ENCODE assay signal across 13 cellular contexts in genomic region chr1:198549863-198550262, GRCh38. TPM values are rescaled to one million over a fixed set of nuclear protein-coding genes. Genes with fewer than 3 reads are reported as not detected.
A peak's percentile ranks its signal among the peaks of the same experiment; 100 is the strongest.
DNase-seq lines count a peak whose midpoint lies in the region; ATAC-seq, FAIRE-seq and TF ChIP-seq lines count a peak whose summit lies in the region.
"Had no signal": no experiment of that assay in that cellular context is flagged by ENCODE, and none has a peak within 500 bp of the region (broad histone marks: within the 10 kb centered on the region; RNA-seq: fewer than 3 reads in every experiment).

No MANE protein-coding gene starts in this region.

- H3K36me3 Mint-ChIP-seq in nephron progenitor cell (ENCODE audit: low read depth) = no peaks in the 10 kb centered on the region

- H3K27ac Mint-ChIP-seq in nephron progenitor cell = no peak overlapping the region

- peaks cover 4% of the 10 kb centered on the region for H3K27me3 Mint-ChIP-seq in nephron progenitor cell (ENCODE audit: low read depth, poor library complexity)

- H3K9me3 Mint-ChIP-seq in nephron progenitor cell = no peaks in the 10 kb centered on the region

- no peak for DNase-seq in GM12891 (ENCODE audit: insufficient read length, low spot score)
- no peak for DNase-seq in OCI-LY7 (ENCODE audit: low spot score)
- no peak for DNase-seq in NCI-H1417 (lab: John Stamatoyannopoulos, UW)
- no peak for DNase-seq in ACHN
- DNase-seq in nephron progenitor cell = no peak
- no peak for DNase-seq in stimulated activated CD4-positive, alpha-beta T cell treated with anti-CD3 and anti-CD28 coated beads, Interleukin-4, amount 100 ng/mL, for 4 hours
- DNase-seq: left ventricle myocardium superior, NCI-H1048, RPMI8226 had no signal

- H3K4me1 ChIP-seq in OCI-LY7 (ENCODE audit: insufficient read depth, low read length, poor library complexity, severe bottlenecking) = peaks cover 25% of the 10 kb centered on the region

- no peak for TF ChIP-seq CTCF in OCI-LY7 (conservative IDR thresholded peaks at IDR 0.05; ENCODE audit: low read length)
- TF ChIP-seq CTCF in nephron progenitor cell (IDR thresholded peaks at IDR 0.05) = no peak

- CTCF ChIA-PET in OCI-LY7 (lab: Charles Lee; ENCODE audit: unreplicated experiment) = no interaction called here

- intact Hi-C loops in OCI-LY7 (cut with micrococcal nuclease; ENCODE audit: unreplicated experiment) = no loop called here

- BruUV-seq in OCI-LY7 (replicated peaks; lab: Mats Ljungman, UMichigan) = no TSS peak

- peak overlapping the region; percentile 17; the same call in 1 of the 2 replicates for H2AFZ ChIP-seq in OCI-LY7 (ENCODE audit: low read length)

- peak; percentile 84 for FAIRE-seq in GM12891 (lab: Jason Lieb, UNC)

- H3K9me3 ChIP-seq in OCI-LY7 (ENCODE audit: low read length) = peaks cover 8% of the 10 kb centered on the region; the same call in 1 of the 2 replicates

- no peak for TF ChIP-seq POLR2A in GM12891 (IDR thresholded peaks at IDR 0.05; ENCODE audit: low read depth, low read length)

- no peaks in the 10 kb centered on the region for H3K79me2 ChIP-seq in OCI-LY7 (ENCODE audit: insufficient read depth, low read depth, low read length)

- peak overlapping the region; percentile 18; the same call in 1 of the 2 replicates for H3K4me2 ChIP-seq in OCI-LY7 (ENCODE audit: low read length)

- no peak overlapping the region for H3K4me3 Mint-ChIP-seq in nephron progenitor cell

- H3K27ac ChIP-seq in OCI-LY7 (ENCODE audit: low read depth, low read length, poor library complexity, severe bottlenecking) = no peak overlapping the region

- H3K36me3 ChIP-seq in OCI-LY7 (ENCODE audit: insufficient read depth, low read length) = no peaks in the 10 kb centered on the region

- no peaks in the 10 kb centered on the region for H3K4me1 Mint-ChIP-seq in nephron progenitor cell

- no peaks in the 10 kb centered on the region for H4K20me1 ChIP-seq in OCI-LY7 (ENCODE audit: insufficient read depth, low read length)

- no peaks in the 10 kb centered on the region for H3K9me2 ChIP-seq in OCI-LY7 (ENCODE audit: insufficient read depth, low read length)

- H3K4me3 ChIP-seq in OCI-LY7 (ENCODE audit: low read depth, low read length, poor library complexity, severe bottlenecking) = no peak overlapping the region

- POLR2A ChIA-PET in OCI-LY7 (lab: Charles Lee) = interaction anchor here (0.6 to 1.7 kb wide), 8 partner anchors 9 to 147 kb away, joined by 3 to 9 read pairs (median 3); partner anchors contain the start of gene ATP6V1G3

- ATAC-seq in GM19372 (IDR thresholded peaks at IDR 0.05; ENCODE audit: low read depth, unreplicated experiment) = peak; percentile 60
- peak; percentile 95 for ATAC-seq in HG02938 (IDR thresholded peaks at IDR 0.05; ENCODE audit: unreplicated experiment)
- ATAC-seq: left ventricle myocardium superior had no signal

- in situ Hi-C loops in ACHN (cut with HindIII; ENCODE audit: low pct_ligation_motif_present, low pct_unique_long_range_greater_than_20kb, low sequenced_read_pairs) = no loop called here

TF ChIP-seq in GM12891, 5 proteins besides CTCF, POLR2A, EP300 and RAD21:
- peak; percentile 90 for TF ChIP-seq SPI1 (IDR thresholded peaks at IDR 0.05; ENCODE audit: low read depth, low read length)
- no peak for TF ChIP-seq POLR2AphosphoS5 (IDR thresholded peaks at IDR 0.05; ENCODE audit: low read depth, low read length)
- TF ChIP-seq PAX5 (IDR thresholded peaks at IDR 0.05; ENCODE audit: insufficient read depth, low read length, severe bottlenecking) = no peak
- TF ChIP-seq TAF1 (IDR thresholded peaks at IDR 0.05; ENCODE audit: low read depth, low read length) = no peak

RNA-seq across cellular contexts. Expression of gene ATP6V1G3, which starts 9.4 kb away (rescaled TPM):
- not detected for polyA plus RNA-seq in GM12891 (2012; ENCODE audit: low read depth, missing spikeins)
- total RNA-seq in OCI-LY7 (2014; rRNA removed; shearing (Covaris generic)) = 0.66 TPM in 1 of 2 replicates, not detected in the other
- 0.90 TPM in 1 of 2 replicates, not detected in the other for total RNA-seq in OCI-LY7 (2022)
- total RNA-seq: fibroblast of lung, left ventricle myocardium superior, renal cortical epithelial cell had no signal
- polyA plus RNA-seq: fibroblast of lung had no signal
